8 cellular contexts compared by ENCODE assay signal in genomic region chr14:89428163-89428523, GRCh38. TPM values are rescaled to one million over a fixed set of nuclear protein-coding genes. Genes with fewer than 3 reads are reported as not detected.
A peak's percentile ranks its signal among the peaks of the same experiment; 100 is the strongest.
DNase-seq lines count a peak whose midpoint lies in the region; ATAC-seq, FAIRE-seq and TF ChIP-seq lines count a peak whose summit lies in the region.

No MANE protein-coding gene starts in this region.

- H3K27me3 Mint-ChIP-seq in T-helper 2 cell treated with Interferon-gamma antibody and Interleukin-4, amounts not matched to agents 5 μg/mL and 100 μg/mL, for 36 hours (ENCODE audit: low read depth), result no peaks in the 10 kb centered on the region
- H3K27me3 Mint-ChIP-seq in activated naive CD8-positive, alpha-beta T cell treated with anti-CD3 and anti-CD28 coated beads, Interleukin-2, amount 50 U/mL, for 24 hours, result peaks cover 2% of the 10 kb centered on the region

- H3K27ac ChIP-seq in liver (ENCODE audit: low read depth in 1 of 2, low read length in 2 of 2) (peak overlapping the region; percentile 19 to 69), testis (peak overlapping the region; percentile 85 to 86)

- H3K4me1 ChIP-seq in liver (ENCODE audit: control insufficient read depth in 4 of 4, insufficient read depth in 4 of 4, low read length in 3 of 4) (peaks cover 8 to 30% (median 21%) of the 10 kb centered on the region in 4 donors), testis (peaks cover 26% of the 10 kb centered on the region)

- intact Hi-C loops in testis (cut with DNase I; ENCODE audit: low total_unique reads), result no loop called here

- no peak for ATAC-seq in activated naive CD8-positive, alpha-beta T cell treated with anti-CD3 and anti-CD28 coated beads, Interleukin-2, amount 50 U/mL, for 24 hours
- ATAC-seq in GM21825 (IDR thresholded peaks at IDR 0.05; ENCODE audit: unreplicated experiment), result no peak

- H3K4me3 ChIP-seq in liver (ENCODE audit: low read depth in 1 of 3, low read length in 3 of 3) (no peak overlapping the region), testis (peak overlapping the region in 1 of 2 donors; percentile 2)

- H3K27me3 ChIP-seq in liver (ENCODE audit: control insufficient read depth in 4 of 4, insufficient read depth in 4 of 4, low read length in 3 of 4) (no peaks in the 10 kb centered on the region), testis (no peaks in the 10 kb centered on the region)

- H3K9me3 Mint-ChIP-seq in T-helper 2 cell treated with Interferon-gamma antibody and Interleukin-4, amounts not matched to agents 5 μg/mL and 100 μg/mL, for 36 hours, result no peaks in the 10 kb centered on the region
- H3K9me3 Mint-ChIP-seq in activated naive CD8-positive, alpha-beta T cell treated with anti-CD3 and anti-CD28 coated beads, Interleukin-2, amount 50 U/mL, for 24 hours, result no peaks in the 10 kb centered on the region

- H3K4me1 Mint-ChIP-seq in T-helper 2 cell treated with Interferon-gamma antibody and Interleukin-4, amounts not matched to agents 5 μg/mL and 100 μg/mL, for 36 hours (ENCODE audit: low read depth), result peaks cover 67% of the 10 kb centered on the region
- H3K4me1 Mint-ChIP-seq in activated naive CD8-positive, alpha-beta T cell treated with anti-CD3 and anti-CD28 coated beads, Interleukin-2, amount 50 U/mL, for 24 hours, result peaks cover 96% of the 10 kb centered on the region

- DNase-seq in T-helper 2 cell treated with Interferon-gamma antibody and Interleukin-4, amounts not matched to agents 5 μg/mL and 100 μg/mL, for 36 hours (ENCODE audit: low spot score), result no peak
- no peak for DNase-seq in T-helper 2 cell
- DNase-seq in activated naive CD8-positive, alpha-beta T cell treated with anti-CD3 and anti-CD28 coated beads, Interleukin-2, amount 50 U/mL, for 24 hours, result no peak
- DNase-seq in testis, result no peak
- DNase-seq in ureter (ENCODE audit: low spot score), result no peak
- no peak for DNase-seq in RCC 7860 (ENCODE audit: low spot score)

- TF ChIP-seq CTCF in liver (IDR thresholded peaks at IDR 0.05; ENCODE audit: low read depth, low read length, missing input control) (no peak), testis (IDR thresholded peaks at IDR 0.05) (no peak)

- no peak overlapping the region for H3K9ac ChIP-seq in liver (ENCODE audit: low read depth in 1 of 2, low read length in 2 of 2)

- H3K4me3 Mint-ChIP-seq in T-helper 2 cell treated with Interferon-gamma antibody and Interleukin-4, amounts not matched to agents 5 μg/mL and 100 μg/mL, for 36 hours, result peak overlapping the region; percentile 20
- H3K4me3 Mint-ChIP-seq in activated naive CD8-positive, alpha-beta T cell treated with anti-CD3 and anti-CD28 coated beads, Interleukin-2, amount 50 U/mL, for 24 hours, result peak overlapping the region; percentile 61

- H3K9me3 ChIP-seq in liver (ENCODE audit: control insufficient read depth in 4 of 4, low read length in 3 of 4) (no peaks in the 10 kb centered on the region), testis (no peaks in the 10 kb centered on the region)

- WGBS in liver, result 85% methylated on average over 2 of the region's 2 CpGs
- WGBS in testis, 2 donors, result 35 to 43% methylated on average over 2 of the region's 2 CpGs

- no peak for TF ChIP-seq RAD21 in liver (IDR thresholded peaks at IDR 0.05)

- peaks cover 12% of the 10 kb centered on the region for H3K36me3 Mint-ChIP-seq in T-helper 2 cell treated with Interferon-gamma antibody and Interleukin-4, amounts not matched to agents 5 μg/mL and 100 μg/mL, for 36 hours (ENCODE audit: low read depth)
- H3K36me3 Mint-ChIP-seq in activated naive CD8-positive, alpha-beta T cell treated with anti-CD3 and anti-CD28 coated beads, Interleukin-2, amount 50 U/mL, for 24 hours (ENCODE audit: low read depth), result peaks cover 3% of the 10 kb centered on the region

- H3K27ac Mint-ChIP-seq in T-helper 2 cell treated with Interferon-gamma antibody and Interleukin-4, amounts not matched to agents 5 μg/mL and 100 μg/mL, for 36 hours, result peak overlapping the region; percentile 77
- H3K27ac Mint-ChIP-seq in activated naive CD8-positive, alpha-beta T cell treated with anti-CD3 and anti-CD28 coated beads, Interleukin-2, amount 50 U/mL, for 24 hours, result peak overlapping the region; percentile 81

- H3K36me3 ChIP-seq in liver (ENCODE audit: control insufficient read depth in 4 of 4, insufficient read depth in 3 of 4, low read depth in 1 of 4, low read length in 3 of 4) (no peaks in the 10 kb centered on the region), testis (ENCODE audit: low read depth, missing control alignments) (no peaks in the 10 kb centered on the region)

- TF ChIP-seq POLR2A in testis (IDR thresholded peaks at IDR 0.05), result no peak

- FAIRE-seq in RCC 7860 (lab: Jason Lieb, UNC), result no peak

TF ChIP-seq in liver, 16 proteins besides CTCF, POLR2A, EP300 and RAD21:
- TF ChIP-seq ZBTB33 (IDR thresholded peaks at IDR 0.05), result no peak
- TF ChIP-seq HNF4A (conservative IDR thresholded peaks at IDR 0.05), result no peak
- TF ChIP-seq HNF4G (IDR thresholded peaks at IDR 0.05), result no peak
- no peak for TF ChIP-seq FOXA1 (IDR thresholded peaks at IDR 0.05)
- TF ChIP-seq SP1 (IDR thresholded peaks at IDR 0.05), result no peak
- no peak for TF ChIP-seq MAX (IDR thresholded peaks at IDR 0.05)
- no peak for TF ChIP-seq JUND (IDR thresholded peaks at IDR 0.05)

RNA-seq across cellular contexts. Expression of gene FOXN3, which starts 11.1 kb away (rescaled TPM):
- total RNA-seq in liver, result 10 to 100 TPM; 37.7 to 44.8 TPM
- polyA plus RNA-seq in liver, result 10 to 100 TPM; 17.8 to 32.8 TPM
- 100 to 1,000 TPM; 100 to 103 TPM for total RNA-seq in testis
- 40.7 TPM for polyA plus RNA-seq in testis (ENCODE audit: insufficient read depth, low read depth, low replicate concordance)
- 91.7 TPM for total RNA-seq in ureter
